1 cellular context compared by ENCODE assay signal in genomic region chr15:90667063-90667754, GRCh38.
TF ChIP-seq lines count a peak whose summit lies in the region.

No MANE protein-coding gene starts in this region.

TF ChIP-seq in GM23338, 12 proteins besides CTCF, POLR2A, EP300 and RAD21:
- TF ChIP-seq ZNF462 (CRISPR knock-in tag; IDR thresholded peaks at IDR 0.05) (no peak), ZNF331 (CRISPR knock-in tag; IDR thresholded peaks at IDR 0.05; ENCODE audit: low read depth) (no peak), EZH2phosphoT487 (IDR thresholded peaks at IDR 0.05; ENCODE audit: unreplicated experiment) (no peak), JUNB (IDR thresholded peaks at IDR 0.05; ENCODE audit: unreplicated experiment) (no peak), STAT1 (IDR thresholded peaks at IDR 0.05; ENCODE audit: unreplicated experiment) (no peak)
